8 cellular contexts compared by ENCODE assay signal in the genomic region with DNA sequence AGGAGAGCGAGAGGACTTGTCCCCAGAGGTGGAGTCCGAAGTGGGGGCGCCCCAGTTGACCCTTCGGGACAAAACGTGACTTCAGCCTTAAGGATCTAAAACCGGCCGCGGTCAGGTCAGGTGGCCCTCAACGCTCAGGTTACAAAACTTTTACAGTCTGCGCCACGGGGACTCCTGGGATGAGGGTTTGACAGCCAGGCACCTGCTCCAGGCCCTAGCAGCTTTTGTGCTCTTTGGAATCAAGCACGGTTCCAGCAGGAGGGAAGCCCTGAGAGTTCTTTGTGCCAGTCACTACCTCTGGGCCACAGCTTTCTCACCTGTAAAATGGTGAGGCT. TPM values are rescaled to one million over a fixed set of nuclear protein-coding genes. Genes with fewer than 3 reads are reported as not detected.
A peak's percentile ranks its signal among the peaks of the same experiment; 100 is the strongest.
DNase-seq lines count a peak whose midpoint lies in the region; ATAC-seq and TF ChIP-seq lines count a peak whose summit lies in the region.

No MANE protein-coding gene starts in this region.

- no peak overlapping the region for H3K4me3 Mint-ChIP-seq in chondrocyte (ENCODE audit: unreplicated experiment)
- H3K4me3 Mint-ChIP-seq in mesothelial cell of epicardium = no peak overlapping the region

- no peaks in the 10 kb centered on the region for H3K9me3 ChIP-seq in A673 (ENCODE audit: low read depth, low read length, poor library complexity, severe bottlenecking)

- H3K4me1 Mint-ChIP-seq in chondrocyte (ENCODE audit: low read depth) = peaks cover 3% of the 10 kb centered on the region
- peaks cover 5% of the 10 kb centered on the region for H3K4me1 Mint-ChIP-seq in mesothelial cell of epicardium

- POLR2A ChIA-PET in A673 (lab: Charles Lee; ENCODE audit: low non-redundant PET) = no interaction called here

- H3K27me3 ChIP-seq in A673 (replicated peaks; ENCODE audit: insufficient read depth, low read depth, low read length, poor library complexity) = no peaks in the 10 kb centered on the region

- intact Hi-C loops in A673 (cut with micrococcal nuclease; ENCODE audit: unreplicated experiment) = loop anchor here (5.0 kb wide), 1 partner anchor 117 kb away; no protein-coding TSS in a partner anchor

- BruUV-seq in A673 (replicated peaks; lab: Mats Ljungman, UMichigan) = no TSS peak

- no peaks in the 10 kb centered on the region for H3K9me3 Mint-ChIP-seq in chondrocyte (ENCODE audit: low read depth)
- H3K9me3 Mint-ChIP-seq in mesothelial cell of epicardium = no peaks in the 10 kb centered on the region

- H3K4me3 ChIP-seq in A673 (ENCODE audit: low read depth, low read length, poor library complexity, severe bottlenecking) = peak overlapping the region; percentile 52

- ATAC-seq in HG03025 (IDR thresholded peaks at IDR 0.05; ENCODE audit: low FRiP score, unreplicated experiment) (no peak), HG02885 (IDR thresholded peaks at IDR 0.05; ENCODE audit: poor library complexity, unreplicated experiment) (no peak)

- H3K36me3 Mint-ChIP-seq in chondrocyte (ENCODE audit: low read depth) (no peaks in the 10 kb centered on the region), mesothelial cell of epicardium (no peaks in the 10 kb centered on the region)

- CTCF ChIA-PET in A673 (lab: Charles Lee) = no interaction called here

- peaks cover 18% of the 10 kb centered on the region for H3K4me1 ChIP-seq in A673 (ENCODE audit: insufficient read depth, low read length, poor library complexity, severe bottlenecking)

- no peaks in the 10 kb centered on the region for H3K27me3 Mint-ChIP-seq in chondrocyte (ENCODE audit: low read depth)
- H3K27me3 Mint-ChIP-seq in mesothelial cell of epicardium (ENCODE audit: low read depth) = no peaks in the 10 kb centered on the region

- peak overlapping the region; percentile 90 for H3K27ac Mint-ChIP-seq in chondrocyte (ENCODE audit: unreplicated experiment)
- H3K27ac Mint-ChIP-seq in mesothelial cell of epicardium = peak overlapping the region; percentile 99

- no peaks in the 10 kb centered on the region for H3K36me3 ChIP-seq in A673 (ENCODE audit: insufficient read depth, low read length, poor library complexity, severe bottlenecking)

- DNase-seq in A673 (ENCODE audit: low spot score) = no peak
- DNase-seq in LoVo (ENCODE audit: low spot score) = peak; percentile 22
- no peak for DNase-seq in chondrocyte (ENCODE audit: low spot score)
- no peak for DNase-seq in mesothelial cell of epicardium (ENCODE audit: low spot score in 2 of 2, unreplicated experiment in 2 of 2)
- no peak for DNase-seq in stimulated activated CD4-positive, alpha-beta T cell treated with anti-CD3 and anti-CD28 coated beads, Interleukin-4, amount 100 ng/mL, for 1 hour
- no peak for DNase-seq in NCI-H1930 (lab: John Stamatoyannopoulos, UW)

- TF ChIP-seq CTCF in A673 (conservative IDR thresholded peaks at IDR 0.05; ENCODE audit: low read depth, low read length) (no peak), chondrocyte (IDR thresholded peaks at IDR 0.05) (no peak), mesothelial cell of epicardium (IDR thresholded peaks at IDR 0.05; ENCODE audit: unreplicated experiment) (no peak)

- no peak overlapping the region for H3K27ac ChIP-seq in A673 (ENCODE audit: low read depth, low read length, poor library complexity, severe bottlenecking)

RNA-seq across cellular contexts. Expression of a gene that starts 0.3 kb away (rescaled TPM):
- total RNA-seq in A673 (2021) (1.0 TPM in 2 replicates), chondrocyte (0.31 to 0.62 TPM (median 0.48 TPM) in 3 replicates), mesothelial cell of epicardium (2.3 to 3.6 TPM (median 2.4 TPM) in 3 replicates)

RNA-seq across cellular contexts. Expression of a gene that starts 6.0 kb away (rescaled TPM):
- 47.1 and 50.2 TPM in 2 replicates for total RNA-seq in A673 (2021)
- 4.2 to 11.7 TPM (median 6.8 TPM) in 3 replicates for total RNA-seq in chondrocyte
- 16.7 to 17.5 TPM (median 17.3 TPM) in 3 replicates for total RNA-seq in mesothelial cell of epicardium

RNA-seq across cellular contexts. Expression of a gene that starts 18.5 kb away (rescaled TPM):
- total RNA-seq in A673 (2021) = 21.0 and 24.0 TPM in 2 replicates
- total RNA-seq in chondrocyte = 18.7 to 21.3 TPM (median 21.2 TPM) in 3 replicates
- 40.3 to 47.4 TPM (median 47.0 TPM) in 3 replicates for total RNA-seq in mesothelial cell of epicardium

RNA-seq across cellular contexts. Expression of a gene that starts 57.1 kb away (rescaled TPM):
- total RNA-seq in A673 (2021) (75.8 and 76.1 TPM in 2 replicates), chondrocyte (63.3 to 109 TPM (median 65.4 TPM) in 3 replicates), mesothelial cell of epicardium (116 to 133 TPM (median 121 TPM) in 3 replicates)
